In genomic region chr4:54227261-54228063, GRCh38 we compare ENCODE assay signal across 8 cellular contexts. TPM values are rescaled to one million over a fixed set of nuclear protein-coding genes. Genes with fewer than 3 reads are reported as not detected.
DNase-seq lines count a peak whose midpoint lies in the region; ATAC-seq and TF ChIP-seq lines count a peak whose summit lies in the region.

No MANE protein-coding gene starts in this region.

- H3K27ac ChIP-seq in ectodermal cell (ENCODE audit: insufficient read depth, low read depth, low read length, poor library complexity, severe bottlenecking): no peak overlapping the region

- no peak for TF ChIP-seq CTCF in mucosa of descending colon (IDR thresholded peaks at IDR 0.05)

- H3K9me3 Mint-ChIP-seq in activated naive CD4-positive, alpha-beta T cell treated with anti-CD3 and anti-CD28 coated beads, Interleukin-2, amount 50 U/mL, for 24 hours: no peaks in the 10 kb centered on the region

- 1% methylated on average over 36 of the region's 36 CpGs for WGBS in ectodermal cell, 2 experiments

- H3K4me3 Mint-ChIP-seq in activated naive CD4-positive, alpha-beta T cell treated with anti-CD3 and anti-CD28 coated beads, Interleukin-2, amount 50 U/mL, for 24 hours: peak overlapping the region; percentile 81

- intact Hi-C loops in mucosa of descending colon (cut with DNase I, micrococcal nuclease): loop anchor here (5.0 to 10.0 kb wide), 2 partner anchors 300 to 1033 kb away; no protein-coding TSS in a partner anchor

- peaks cover 40% of the 10 kb centered on the region for H3K4me1 Mint-ChIP-seq in activated naive CD4-positive, alpha-beta T cell treated with anti-CD3 and anti-CD28 coated beads, Interleukin-2, amount 50 U/mL, for 24 hours

- DNase-seq in activated naive CD4-positive, alpha-beta T cell treated with anti-CD3 and anti-CD28 coated beads, Interleukin-2, amount 50 U/mL, for 16 hours: no peak
- DNase-seq in RPMI7951 (ENCODE audit: low read depth) (peak; percentile 76), mucosa of descending colon (no peak), HPDE6-E6E7 (ENCODE audit: extremely low spot score) (no peak), mucosa of gallbladder (ENCODE audit: low spot score) (no peak)
- no peak for DNase-seq in effector CD4-positive, alpha-beta T cell

- H3K4me3 ChIP-seq in ectodermal cell (ENCODE audit: insufficient read depth, low read depth, low read length): peak overlapping the region; percentile 53
- no peak overlapping the region for H3K4me3 ChIP-seq in mucosa of descending colon

- H3K36me3 Mint-ChIP-seq in activated naive CD4-positive, alpha-beta T cell treated with anti-CD3 and anti-CD28 coated beads, Interleukin-2, amount 50 U/mL, for 24 hours: no peaks in the 10 kb centered on the region

- H3K9me3 ChIP-seq in ectodermal cell (ENCODE audit: control insufficient read depth, low read length): no peaks in the 10 kb centered on the region
- H3K9me3 ChIP-seq in mucosa of descending colon: no peaks in the 10 kb centered on the region

- peak; percentile 5 for ATAC-seq in mucosa of descending colon

- peaks cover 34% of the 10 kb centered on the region for H3K4me1 ChIP-seq in ectodermal cell (ENCODE audit: control insufficient read depth, insufficient read depth, low read length)
- H3K4me1 ChIP-seq in mucosa of descending colon (ENCODE audit: low read depth): peaks cover 43% of the 10 kb centered on the region

- no peaks in the 10 kb centered on the region for H3K36me3 ChIP-seq in ectodermal cell (ENCODE audit: control insufficient read depth, insufficient read depth, low read length)
- H3K36me3 ChIP-seq in mucosa of descending colon (ENCODE audit: low read depth): no peaks in the 10 kb centered on the region

- no peak overlapping the region for H3K27ac Mint-ChIP-seq in activated naive CD4-positive, alpha-beta T cell treated with anti-CD3 and anti-CD28 coated beads, Interleukin-2, amount 50 U/mL, for 24 hours

- peaks cover 97% of the 10 kb centered on the region for H3K27me3 ChIP-seq in ectodermal cell (ENCODE audit: control insufficient read depth, insufficient read depth, low read length, poor library complexity, severe bottlenecking)

- H3K27me3 Mint-ChIP-seq in activated naive CD4-positive, alpha-beta T cell treated with anti-CD3 and anti-CD28 coated beads, Interleukin-2, amount 50 U/mL, for 24 hours: peaks cover 52% of the 10 kb centered on the region

RNA-seq across cellular contexts. Expression of gene PDGFRA, which starts 1.6 kb away (rescaled TPM):
- total RNA-seq in RPMI7951 (2014; rRNA removed; shearing (Covaris generic)): 16.9 and 18.0 TPM in 2 replicates
- 5.5 TPM for polyA plus RNA-seq in ectodermal cell (2013, experiment 1 of 4)
- 6.2 TPM for polyA plus RNA-seq in ectodermal cell (2013, experiment 2 of 4)
- 5.9 TPM for polyA plus RNA-seq in ectodermal cell (2013, experiment 3 of 4)
- 8.0 TPM for polyA plus RNA-seq in ectodermal cell (2013, experiment 4 of 4)
- total RNA-seq in mucosa of descending colon: 100 to 1,000 TPM in 1 of 3 donors, 10 to 100 TPM in 2; 31.6 to 110 (median 60.6) TPM
- 51.5 TPM for total RNA-seq in mucosa of gallbladder
